23 cellular contexts compared by ENCODE assay signal in the genomic region with DNA sequence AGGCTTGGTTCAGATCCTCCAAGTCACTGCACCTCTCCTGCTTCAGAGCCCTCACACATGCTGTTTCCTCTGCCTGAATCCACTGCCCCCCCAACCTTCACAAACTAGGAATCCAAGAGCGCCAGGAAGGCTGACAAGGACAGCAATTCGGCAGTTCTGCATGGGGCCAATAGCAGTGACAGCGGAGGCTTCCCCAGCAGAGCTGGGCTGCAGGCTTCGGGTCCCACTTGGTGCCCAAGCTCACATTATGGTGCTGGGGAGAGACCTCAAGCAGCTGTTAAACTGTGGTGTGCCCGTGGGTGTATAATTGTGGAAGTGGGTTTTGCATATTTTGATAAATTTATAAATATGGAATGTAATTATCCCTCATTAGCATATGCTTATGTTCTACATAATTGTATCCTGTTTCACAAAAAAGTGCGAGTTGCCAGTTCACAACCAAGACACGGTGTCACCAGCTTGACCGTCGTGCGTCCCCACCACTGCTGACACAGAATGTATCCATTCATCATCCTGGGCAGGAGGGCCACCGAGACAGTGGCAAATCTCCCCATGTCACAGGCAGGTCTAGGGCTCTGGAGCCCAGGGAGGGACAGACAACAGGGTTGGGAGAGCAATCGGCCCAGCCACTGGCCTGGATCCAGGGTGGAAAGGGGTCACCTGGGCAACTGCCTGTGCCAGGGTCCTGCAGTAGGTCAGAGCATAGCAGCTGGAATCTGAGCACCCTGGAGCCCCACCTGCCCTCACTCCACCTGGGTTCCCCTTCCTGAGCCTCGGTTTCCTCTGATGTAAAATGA.
DNase-seq lines count a peak whose midpoint lies in the region; ATAC-seq, FAIRE-seq and TF ChIP-seq lines count a peak whose summit lies in the region.
"Had no signal": no experiment of that assay in that cellular context is flagged by ENCODE, and none has a peak within 500 bp of the region (broad histone marks: within the 10 kb centered on the region; RNA-seq: fewer than 3 reads in every experiment).

No MANE protein-coding gene starts in this region.

- no peaks in the 10 kb centered on the region for H3K9me3 ChIP-seq in kidney (ENCODE audit: control insufficient read depth in 1 of 2, low read length in 2 of 2)
- no peaks in the 10 kb centered on the region for H3K9me3 ChIP-seq in upper lobe of right lung
- H3K9me3 ChIP-seq in stomach = peaks cover 0 to 6% (median 0%) of the 10 kb centered on the region in 4 donors
- H3K9me3 ChIP-seq: A549; BLaER1 treated with 17β-estradiol and CSF1 and Interleukin-3, amounts not matched to agents 10 nM and 100 nM; Caco-2 had no signal

- no peak for FAIRE-seq in kidney (lab: Jason Lieb, UNC)
- FAIRE-seq: A549, D721Med, G401.6, GM12891, GM19239 had no signal

- DNase-seq in Right ventricle myocardium inferior (ENCODE audit: missing footprints) (peak; percentile 56), left ventricle myocardium superior (no peak), kidney (peak; percentile 8), posterior vena cava (ENCODE audit: low spot score) (peak; percentile 64), upper lobe of right lung (peak; percentile 27), stomach (no peak)
- DNase-seq: AML-193; Caco-2; Calu3; CD4-positive, alpha-beta T cell; CD8-positive, alpha-beta T cell; DMS79 treated with DMSO at 0.1 percent for 48 hours; GF-D8 had no signal

- TF ChIP-seq EP300 in stomach (IDR thresholded peaks at IDR 0.05) = no peak

- no peak overlapping the region for H3K9ac ChIP-seq in kidney (ENCODE audit: low read length in 2 of 2)
- H3K9ac ChIP-seq: BLaER1 treated with 17β-estradiol and CSF1 and Interleukin-3, amounts not matched to agents 10 nM and 100 nM had no signal

- H3K27me3 ChIP-seq in upper lobe of right lung = peaks cover 22% of the 10 kb centered on the region
- H3K27me3 ChIP-seq in stomach = peaks cover 0 to 55% (median 15%) of the 10 kb centered on the region in 3 donors

- no peak for TF ChIP-seq CTCF in kidney (IDR thresholded peaks at IDR 0.05; ENCODE audit: borderline replicate concordance, extremely low read depth, insufficient read depth)
- no peak for TF ChIP-seq CTCF in upper lobe of right lung (IDR thresholded peaks at IDR 0.05)
- TF ChIP-seq CTCF in stomach (IDR thresholded peaks at IDR 0.05) = no peak

- TF ChIP-seq POLR2A in stomach (IDR thresholded peaks at IDR 0.05) = no peak

- no peak for ATAC-seq in Right ventricle myocardium inferior
- no peak for ATAC-seq in left ventricle myocardium superior
- ATAC-seq in upper lobe of right lung = no peak
- no peak for ATAC-seq in GM21786 (IDR thresholded peaks at IDR 0.05; ENCODE audit: unreplicated experiment)
- no peak for ATAC-seq in SK-N-SH treated with all-trans-retinoic acid at 6 μM for 48 hours
- ATAC-seq: A549; CD8-positive, alpha-beta T cell had no signal

- WGBS in stomach, 5 donors = 58 to 67% (median 59%) methylated on average over 13 of the region's 13 CpGs

- no peaks in the 10 kb centered on the region for H3K4me1 ChIP-seq in kidney (ENCODE audit: control insufficient read depth in 1 of 2, insufficient read depth in 1 of 2, low read depth in 1 of 2, low read length in 2 of 2)
- no peaks in the 10 kb centered on the region for H3K4me1 ChIP-seq in upper lobe of right lung
- peaks cover 0 to 10% (median 3%) of the 10 kb centered on the region in 4 donors for H3K4me1 ChIP-seq in stomach
- H3K4me1 ChIP-seq: A549; BLaER1 treated with 17β-estradiol and CSF1 and Interleukin-3, amounts not matched to agents 10 nM and 100 nM; Caco-2 had no signal

- H3K4me3 ChIP-seq in kidney (ENCODE audit: low read length in 2 of 2) (no peak overlapping the region), upper lobe of right lung (no peak overlapping the region), stomach (no peak overlapping the region)
- H3K4me3 ChIP-seq: A549; BLaER1 treated with 17β-estradiol and CSF1 and Interleukin-3, amounts not matched to agents 10 nM and 100 nM had no signal

- intact Hi-C loops in Right ventricle myocardium inferior (cut with DNase I) = no loop called here
- intact Hi-C loops in left ventricle myocardium superior (cut with micrococcal nuclease) = no loop called here
- intact Hi-C loops in kidney (cut with DNase I) = no loop called here
- intact Hi-C loops in posterior vena cava (cut with DNase I) = no loop called here
- intact Hi-C loops in upper lobe of right lung (cut with DNase I) = no loop called here
- intact Hi-C loops in stomach (cut with DNase I; ENCODE audit: low total_unique reads) = no loop called here

- H3K27ac ChIP-seq in kidney (ENCODE audit: low read depth in 2 of 2, low read length in 2 of 2) (no peak overlapping the region), upper lobe of right lung (no peak overlapping the region), stomach (no peak overlapping the region)
- H3K27ac ChIP-seq: 22Rv1; A549; BLaER1 treated with 17β-estradiol and CSF1 and Interleukin-3, amounts not matched to agents 10 nM and 100 nM; C4-2B had no signal

- H3K36me3 ChIP-seq in kidney (ENCODE audit: control insufficient read depth in 1 of 2, insufficient read depth in 2 of 2, low read length in 2 of 2) (no peaks in the 10 kb centered on the region), upper lobe of right lung (no peaks in the 10 kb centered on the region), stomach (no peaks in the 10 kb centered on the region)
- H3K36me3 ChIP-seq: BLaER1 treated with 17β-estradiol and CSF1 and Interleukin-3, amounts not matched to agents 10 nM and 100 nM had no signal

TF ChIP-seq in SK-N-SH treated with all-trans-retinoic acid at 6 μM for 48 hours, 23 proteins besides CTCF, POLR2A, EP300 and RAD21 (continues in another document):
- TF ChIP-seq, protein P1, sequence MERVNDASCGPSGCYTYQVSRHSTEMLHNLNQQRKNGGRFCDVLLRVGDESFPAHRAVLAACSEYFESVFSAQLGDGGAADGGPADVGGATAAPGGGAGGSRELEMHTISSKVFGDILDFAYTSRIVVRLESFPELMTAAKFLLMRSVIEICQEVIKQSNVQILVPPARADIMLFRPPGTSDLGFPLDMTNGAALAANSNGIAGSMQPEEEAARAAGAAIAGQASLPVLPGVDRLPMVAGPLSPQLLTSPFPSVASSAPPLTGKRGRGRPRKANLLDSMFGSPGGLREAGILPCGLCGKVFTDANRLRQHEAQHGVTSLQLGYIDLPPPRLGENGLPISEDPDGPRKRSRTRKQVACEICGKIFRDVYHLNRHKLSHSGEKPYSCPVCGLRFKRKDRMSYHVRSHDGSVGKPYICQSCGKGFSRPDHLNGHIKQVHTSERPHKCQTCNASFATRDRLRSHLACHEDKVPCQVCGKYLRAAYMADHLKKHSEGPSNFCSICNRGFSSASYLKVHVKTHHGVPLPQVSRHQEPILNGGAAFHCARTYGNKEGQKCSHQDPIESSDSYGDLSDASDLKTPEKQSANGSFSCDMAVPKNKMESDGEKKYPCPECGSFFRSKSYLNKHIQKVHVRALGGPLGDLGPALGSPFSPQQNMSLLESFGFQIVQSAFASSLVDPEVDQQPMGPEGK (CRISPR knock-in tag; IDR thresholded peaks at IDR 0.05; ENCODE audit: borderline replicate concordance) = no peak
- TF ChIP-seq, protein P2, sequence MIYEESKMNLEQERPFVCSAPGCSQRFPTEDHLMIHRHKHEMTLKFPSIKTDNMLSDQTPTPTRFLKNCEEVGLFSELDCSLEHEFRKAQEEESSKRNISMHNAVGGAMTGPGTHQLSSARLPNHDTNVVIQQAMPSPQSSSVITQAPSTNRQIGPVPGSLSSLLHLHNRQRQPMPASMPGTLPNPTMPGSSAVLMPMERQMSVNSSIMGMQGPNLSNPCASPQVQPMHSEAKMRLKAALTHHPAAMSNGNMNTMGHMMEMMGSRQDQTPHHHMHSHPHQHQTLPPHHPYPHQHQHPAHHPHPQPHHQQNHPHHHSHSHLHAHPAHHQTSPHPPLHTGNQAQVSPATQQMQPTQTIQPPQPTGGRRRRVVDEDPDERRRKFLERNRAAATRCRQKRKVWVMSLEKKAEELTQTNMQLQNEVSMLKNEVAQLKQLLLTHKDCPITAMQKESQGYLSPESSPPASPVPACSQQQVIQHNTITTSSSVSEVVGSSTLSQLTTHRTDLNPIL (CRISPR knock-in tag; IDR thresholded peaks at IDR 0.05; ENCODE audit: low read depth) = no peak
- TF ChIP-seq, protein P3, sequence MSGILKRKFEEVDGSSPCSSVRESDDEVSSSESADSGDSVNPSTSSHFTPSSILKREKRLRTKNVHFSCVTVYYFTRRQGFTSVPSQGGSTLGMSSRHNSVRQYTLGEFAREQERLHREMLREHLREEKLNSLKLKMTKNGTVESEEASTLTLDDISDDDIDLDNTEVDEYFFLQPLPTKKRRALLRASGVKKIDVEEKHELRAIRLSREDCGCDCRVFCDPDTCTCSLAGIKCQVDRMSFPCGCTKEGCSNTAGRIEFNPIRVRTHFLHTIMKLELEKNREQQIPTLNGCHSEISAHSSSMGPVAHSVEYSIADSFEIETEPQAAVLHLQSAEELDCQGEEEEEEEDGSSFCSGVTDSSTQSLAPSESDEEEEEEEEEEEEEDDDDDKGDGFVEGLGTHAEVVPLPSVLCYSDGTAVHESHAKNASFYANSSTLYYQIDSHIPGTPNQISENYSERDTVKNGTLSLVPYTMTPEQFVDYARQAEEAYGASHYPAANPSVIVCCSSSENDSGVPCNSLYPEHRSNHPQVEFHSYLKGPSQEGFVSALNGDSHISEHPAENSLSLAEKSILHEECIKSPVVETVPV (CRISPR knock-in tag; IDR thresholded peaks at IDR 0.05) = no peak
- no peak for TF ChIP-seq RARB (CRISPR knock-in tag; IDR thresholded peaks at IDR 0.05)
- no peak for TF ChIP-seq SNAI2 (CRISPR knock-in tag; IDR thresholded peaks at IDR 0.05)
- TF ChIP-seq, protein P4, sequence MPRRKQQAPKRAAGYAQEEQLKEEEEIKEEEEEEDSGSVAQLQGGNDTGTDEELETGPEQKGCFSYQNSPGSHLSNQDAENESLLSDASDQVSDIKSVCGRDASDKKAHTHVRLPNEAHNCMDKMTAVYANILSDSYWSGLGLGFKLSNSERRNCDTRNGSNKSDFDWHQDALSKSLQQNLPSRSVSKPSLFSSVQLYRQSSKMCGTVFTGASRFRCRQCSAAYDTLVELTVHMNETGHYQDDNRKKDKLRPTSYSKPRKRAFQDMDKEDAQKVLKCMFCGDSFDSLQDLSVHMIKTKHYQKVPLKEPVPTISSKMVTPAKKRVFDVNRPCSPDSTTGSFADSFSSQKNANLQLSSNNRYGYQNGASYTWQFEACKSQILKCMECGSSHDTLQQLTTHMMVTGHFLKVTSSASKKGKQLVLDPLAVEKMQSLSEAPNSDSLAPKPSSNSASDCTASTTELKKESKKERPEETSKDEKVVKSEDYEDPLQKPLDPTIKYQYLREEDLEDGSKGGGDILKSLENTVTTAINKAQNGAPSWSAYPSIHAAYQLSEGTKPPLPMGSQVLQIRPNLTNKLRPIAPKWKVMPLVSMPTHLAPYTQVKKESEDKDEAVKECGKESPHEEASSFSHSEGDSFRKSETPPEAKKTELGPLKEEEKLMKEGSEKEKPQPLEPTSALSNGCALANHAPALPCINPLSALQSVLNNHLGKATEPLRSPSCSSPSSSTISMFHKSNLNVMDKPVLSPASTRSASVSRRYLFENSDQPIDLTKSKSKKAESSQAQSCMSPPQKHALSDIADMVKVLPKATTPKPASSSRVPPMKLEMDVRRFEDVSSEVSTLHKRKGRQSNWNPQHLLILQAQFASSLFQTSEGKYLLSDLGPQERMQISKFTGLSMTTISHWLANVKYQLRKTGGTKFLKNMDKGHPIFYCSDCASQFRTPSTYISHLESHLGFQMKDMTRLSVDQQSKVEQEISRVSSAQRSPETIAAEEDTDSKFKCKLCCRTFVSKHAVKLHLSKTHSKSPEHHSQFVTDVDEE (CRISPR knock-in tag; IDR thresholded peaks at IDR 0.05) = no peak

Comparison
In these comparisons a context has a peak if more than half of its experiments do, and no peak if none do; other contexts are left out.
1. DNase-seq: peak in Right ventricle myocardium inferior (single experiment), kidney (single experiment), posterior vena cava (single experiment) and upper lobe of right lung (single experiment); none in left ventricle myocardium superior (single experiment) and stomach (single experiment).